ENCODE assay signal across 22 cellular contexts in genomic region chrX:153685751-153686676, GRCh38. TPM values are rescaled to one million over a fixed set of nuclear protein-coding genes. Genes with fewer than 3 reads are reported as not detected.
DNase-seq lines count a peak whose midpoint lies in the region; ATAC-seq and TF ChIP-seq lines count a peak whose summit lies in the region.
"Had no signal": no experiment of that assay in that cellular context is flagged by ENCODE, and none has a peak within 500 bp of the region (broad histone marks: within the 10 kb centered on the region; RNA-seq: fewer than 3 reads in every experiment).

No MANE protein-coding gene starts in this region.

- H3K4me3 Mint-ChIP-seq in activated naive CD4-positive, alpha-beta T cell treated with anti-CD3 and anti-CD28 coated beads for 36 hours = no peak overlapping the region
- H3K4me3 Mint-ChIP-seq: activated naive CD8-positive, alpha-beta T cell treated with anti-CD3 and anti-CD28 coated beads for 36 hours; central memory CD8-positive, alpha-beta T cell had no signal

- no peak overlapping the region for H3K9ac ChIP-seq in smooth muscle cell (ENCODE audit: low read depth)

- H3K79me2 ChIP-seq in smooth muscle cell (ENCODE audit: low read depth) = no peaks in the 10 kb centered on the region

- H3K27ac ChIP-seq in RWPE1 (peak overlapping the region; percentile 53), smooth muscle cell (ENCODE audit: low read depth) (peak overlapping the region; percentile 37)
- H3K27ac ChIP-seq: 22Rv1, PC-9, prostate gland, upper lobe of left lung had no signal

- H3K4me1 ChIP-seq in smooth muscle cell (ENCODE audit: low read depth) = no peaks in the 10 kb centered on the region
- H3K4me1 ChIP-seq: prostate gland had no signal

- H3K9me3 Mint-ChIP-seq in activated naive CD4-positive, alpha-beta T cell treated with anti-CD3 and anti-CD28 coated beads for 36 hours = no peaks in the 10 kb centered on the region
- H3K9me3 Mint-ChIP-seq: central memory CD8-positive, alpha-beta T cell had no signal

- intact Hi-C loops in left colon (cut with DNase I, micrococcal nuclease) = no loop called here
- intact Hi-C loops in activated naive CD4-positive, alpha-beta T cell treated with anti-CD3 and anti-CD28 coated beads for 36 hours (cut with micrococcal nuclease) = loop anchor here (2.0 kb wide), 1 partner anchor 69 kb away; no protein-coding TSS in a partner anchor

- H3F3A ChIP-seq in smooth muscle cell (ENCODE audit: low read depth) = no peaks in the 10 kb centered on the region

- H3K4me1 Mint-ChIP-seq in activated naive CD4-positive, alpha-beta T cell treated with anti-CD3 and anti-CD28 coated beads for 36 hours (ENCODE audit: low read depth) = no peaks in the 10 kb centered on the region
- H3K4me1 Mint-ChIP-seq: activated naive CD8-positive, alpha-beta T cell treated with anti-CD3 and anti-CD28 coated beads for 36 hours; central memory CD8-positive, alpha-beta T cell had no signal

- POLR2A ChIA-PET in RWPE1 (lab: Yijun Ruan, JAX; ENCODE audit: low non-redundant PET) = no interaction called here

- H3K36me3 ChIP-seq in smooth muscle cell (ENCODE audit: low read depth) = no peaks in the 10 kb centered on the region
- H3K36me3 ChIP-seq: prostate gland, upper lobe of left lung had no signal

- WGBS in smooth muscle cell (ENCODE audit: low lambda C conversion rate) = 56% methylated on average over 23 of the region's 24 CpGs

- H3K27ac Mint-ChIP-seq in activated naive CD4-positive, alpha-beta T cell treated with anti-CD3 and anti-CD28 coated beads for 36 hours = no peak overlapping the region
- H3K27ac Mint-ChIP-seq: activated naive CD8-positive, alpha-beta T cell treated with anti-CD3 and anti-CD28 coated beads for 36 hours had no signal

- ATAC-seq in left colon (no peak), GM21360 (IDR thresholded peaks at IDR 0.05; ENCODE audit: unreplicated experiment) (no peak)

- H4K20me1 ChIP-seq in smooth muscle cell (ENCODE audit: low read depth) = peaks cover 16% of the 10 kb centered on the region

- H3K27me3 Mint-ChIP-seq in activated naive CD4-positive, alpha-beta T cell treated with anti-CD3 and anti-CD28 coated beads for 36 hours (ENCODE audit: low read depth) = peaks cover 4% of the 10 kb centered on the region
- H3K27me3 Mint-ChIP-seq: central memory CD8-positive, alpha-beta T cell had no signal

- no peak overlapping the region for H2AFZ ChIP-seq in smooth muscle cell (ENCODE audit: low read depth)
- H2AFZ ChIP-seq: PC-9 had no signal

- CTCF ChIA-PET in RWPE1 (lab: Yijun Ruan, JAX) = interaction anchor here (1.0 kb wide), 1 partner anchor 16 kb away, joined by 4 read pairs; no protein-coding TSS in a partner anchor
- CTCF ChIA-PET in activated naive CD4-positive, alpha-beta T cell treated with anti-CD3 and anti-CD28 coated beads for 36 hours (lab: Charles Lee) = interaction anchor here (0.9 to 2.5 kb wide), 6 partner anchors 10 to 261 kb away, joined by 3 to 6 read pairs (median 3); no protein-coding TSS in a partner anchor

- no peak overlapping the region for H3K4me3 ChIP-seq in smooth muscle cell
- H3K4me3 ChIP-seq: GM12878, mucosa of descending colon, PC-9, prostate gland, upper lobe of left lung had no signal

- TF ChIP-seq CTCF in RWPE1 (conservative IDR thresholded peaks at IDR 0.05; ENCODE audit: low read depth) (no peak), smooth muscle cell (IDR thresholded peaks at IDR 0.05; ENCODE audit: borderline replicate concordance, insufficient read depth, poor library complexity, severe bottlenecking) (no peak)

- H3K36me3 Mint-ChIP-seq in activated naive CD4-positive, alpha-beta T cell treated with anti-CD3 and anti-CD28 coated beads for 36 hours (ENCODE audit: low read depth) = no peaks in the 10 kb centered on the region
- H3K36me3 Mint-ChIP-seq: activated naive CD8-positive, alpha-beta T cell treated with anti-CD3 and anti-CD28 coated beads for 36 hours had no signal

- DNase-seq in NOMO-1 treated with DMSO at 0.1 percent for 48 hours (lab: John Stamatoyannopoulos, UW; ENCODE audit: unreplicated experiment) = peak; percentile 31
- no peak for DNase-seq in NOMO-1 treated with dmso at 0.1 percent for 144 hours (lab: John Stamatoyannopoulos, UW; ENCODE audit: unreplicated experiment)
- no peak for DNase-seq in RWPE1 (ENCODE audit: low spot score)
- DNase-seq in left colon = peak; percentile 14 to 26
- no peak for DNase-seq in smooth muscle cell (lab: John Stamatoyannopoulos, UW; ENCODE audit: unreplicated experiment)
- DNase-seq in NCI-H1105 (lab: John Stamatoyannopoulos, UW) = no peak
- no peak for DNase-seq in activated naive CD4-positive, alpha-beta T cell treated with anti-CD3 and anti-CD28 coated beads for 36 hours
- DNase-seq: activated CD4-positive, alpha-beta T cell treated with anti-CD3 and anti-CD28 coated beads for 4 hours; activated T-cell treated with anti-CD3 and anti-CD28 coated beads for 4 hours; foreskin melanocyte; NCI-H1417; NCI-H226; PC-9 had no signal

- peak overlapping the region; percentile 74 for H3K4me2 ChIP-seq in smooth muscle cell

- no peaks in the 10 kb centered on the region for H3K9me3 ChIP-seq in smooth muscle cell (replicated peaks; ENCODE audit: low read depth)
- H3K9me3 ChIP-seq: mucosa of descending colon, prostate gland had no signal

- H3K27me3 ChIP-seq in smooth muscle cell (ENCODE audit: low read depth) = no peaks in the 10 kb centered on the region
- H3K27me3 ChIP-seq: upper lobe of left lung had no signal

RNA-seq across cellular contexts. Expression of gene SLC6A8, which starts 1.7 kb away (rescaled TPM):
- total RNA-seq in left colon (100 to 1,000 TPM; 170 to 270 TPM), smooth muscle cell (42.6 and 45.2 TPM in 2 replicates)
- polyA plus RNA-seq in smooth muscle cell = 98.1 and 128 TPM in 2 replicates
- under 1 TPM; 0.32 to 0.41 TPM for total RNA-seq in activated naive CD4-positive, alpha-beta T cell treated with anti-CD3 and anti-CD28 coated beads for 36 hours

RNA-seq across cellular contexts. Expression of gene PNCK, which starts 12.4 kb away (rescaled TPM):
- total RNA-seq in left colon (10 to 100 TPM in 1 of 2 donors, 1 to 10 TPM in 1; 1.1 to 14.2 TPM), smooth muscle cell (4.0 and 6.4 TPM in 2 replicates)
- 2.8 and 9.2 TPM in 2 replicates for polyA plus RNA-seq in smooth muscle cell
- total RNA-seq in activated naive CD4-positive, alpha-beta T cell treated with anti-CD3 and anti-CD28 coated beads for 36 hours = under 1 TPM; 0.26 to 0.30 TPM
- polyA plus RNA-seq: CD14-positive monocyte had no signal

RNA-seq across cellular contexts. Expression of gene BCAP31, which starts 38.2 kb away (rescaled TPM):
- 100 to 1,000 TPM; 200 to 203 TPM for total RNA-seq in left colon
- 128 and 139 TPM in 2 replicates for total RNA-seq in smooth muscle cell
- 207 and 260 TPM in 2 replicates for polyA plus RNA-seq in smooth muscle cell
- 10 to 100 TPM; 69.5 to 71.2 TPM for total RNA-seq in activated naive CD4-positive, alpha-beta T cell treated with anti-CD3 and anti-CD28 coated beads for 36 hours

RNA-seq across cellular contexts. Expression of gene ABCD1, which starts 38.6 kb away (rescaled TPM):
- total RNA-seq in left colon = 10 to 100 TPM; 15.1 to 15.9 TPM
- total RNA-seq in smooth muscle cell = 6.2 and 7.1 TPM in 2 replicates
- polyA plus RNA-seq in smooth muscle cell = 9.4 and 10.9 TPM in 2 replicates
- 1 to 10 TPM; 2.5 to 3.4 TPM for total RNA-seq in activated naive CD4-positive, alpha-beta T cell treated with anti-CD3 and anti-CD28 coated beads for 36 hours

RNA-seq across cellular contexts. Expression of gene DUSP9, which starts 39.0 kb away (rescaled TPM):
- total RNA-seq in left colon (not detected), smooth muscle cell (3.0 and 4.7 TPM in 2 replicates)
- polyA plus RNA-seq in smooth muscle cell = 7.2 and 11.3 TPM in 2 replicates
- under 1 TPM in 1 of 2 experiments, not detected in 1; 0.36 TPM for total RNA-seq in activated naive CD4-positive, alpha-beta T cell treated with anti-CD3 and anti-CD28 coated beads for 36 hours
- total RNA-seq: mucosa of descending colon had no signal
- polyA plus RNA-seq: CD14-positive monocyte, GM12878 had no signal

Comparison
In these comparisons a context has a peak if more than half of its experiments do, and no peak if none do; other contexts are left out.
1. DNase-seq: peak in NOMO-1 treated with DMSO at 0.1 percent for 48 hours (single experiment) and left colon (2 of 2); none in NOMO-1 treated with dmso at 0.1 percent for 144 hours (single experiment), RWPE1 (single experiment), smooth muscle cell (single experiment), NCI-H1105 (single experiment) and activated naive CD4-positive, alpha-beta T cell treated with anti-CD3 and anti-CD28 coated beads for 36 hours (single experiment).
2. RNA of gene SLC6A8, which starts 1.7 kb away (total RNA-seq): 170 to 270 TPM in left colon and 42.6 to 45.2 TPM in smooth muscle cell; 0.32 to 0.41 TPM in activated naive CD4-positive, alpha-beta T cell treated with anti-CD3 and anti-CD28 coated beads for 36 hours; every median in the first group is over 10 times any median in the second.